In genomic region chr3:16985608-16986007, GRCh38 we compare ENCODE assay signal across 22 cellular contexts.
"Had no signal": no experiment of that assay in that cellular context is flagged by ENCODE, and none has a peak within 500 bp of the region (broad histone marks: within the 10 kb centered on the region; RNA-seq: fewer than 3 reads in every experiment).

No MANE protein-coding gene starts in this region.

- H3K27ac Mint-ChIP-seq: IgD-negative memory B cell had no signal

- ATAC-seq: K562 had no signal

- H3K9me3 Mint-ChIP-seq: IgD-negative memory B cell had no signal

- DNase-seq: Kasumi-1, MM.1S, NCI-H1092 treated with DMSO at 0.1 percent for 48 hours, NCI-H1436, NCI-H187, NCI-H2029, NCI-H2081 treated with DMSO at 0.1 percent for 48 hours, NCI-H2171, NCI-H226, NCI-H446, NCI-H510A, NCI-H524 treated with DMSO at 0.1 percent for 48 hours, NCI-H69, NCI-H774, Right ventricle myocardium superior, RPMI8226, SIG-M5, SK-N-SH had no signal

- H3K27me3 Mint-ChIP-seq: IgD-negative memory B cell had no signal

- H3K9me3 ChIP-seq: SK-N-SH had no signal

- H3K27ac ChIP-seq: HL-60, KMS-11 had no signal

- H3K4me3 ChIP-seq: K562 had no signal
